Comparison of ENCODE assay signal across 9 cellular contexts in the genomic region with DNA sequence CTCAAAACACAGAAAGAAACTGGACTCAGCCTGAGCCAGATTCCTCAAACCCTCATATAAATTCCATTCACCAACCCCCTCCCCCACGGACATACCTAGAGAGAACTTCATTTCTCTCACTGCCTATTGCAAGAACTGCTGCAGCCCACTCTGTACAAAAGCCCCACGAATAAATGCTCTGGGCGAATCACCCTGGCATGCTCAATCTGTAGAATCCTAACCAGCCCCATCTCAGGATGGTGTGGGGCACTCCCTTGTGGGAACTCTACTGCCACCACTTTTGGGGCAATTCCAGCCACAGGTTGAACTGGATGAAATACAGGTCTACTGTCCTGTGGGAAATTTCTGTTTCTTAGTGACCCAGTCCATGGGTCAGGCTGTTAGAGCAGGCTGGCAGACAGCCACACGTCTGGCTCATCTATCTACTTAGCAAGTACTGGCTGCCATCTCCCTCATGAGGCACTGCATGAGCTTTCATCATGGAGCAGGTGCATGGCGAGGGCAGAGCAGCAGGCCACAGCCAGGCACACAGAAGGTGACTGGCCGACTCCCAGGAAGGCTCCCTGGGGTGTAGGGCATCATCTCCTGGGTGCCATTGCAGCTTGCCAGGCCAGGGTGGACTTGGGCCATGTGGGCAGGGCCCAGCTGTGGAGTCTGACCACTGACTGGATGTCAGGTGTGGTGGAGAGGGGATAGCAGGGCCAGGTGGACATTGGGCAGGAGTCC.
DNase-seq lines count a peak whose midpoint lies in the region; ATAC-seq lines count a peak whose summit lies in the region.
"Had no signal": no experiment of that assay in that cellular context is flagged by ENCODE, and none has a peak within 500 bp of the region (broad histone marks: within the 10 kb centered on the region; RNA-seq: fewer than 3 reads in every experiment).

No MANE protein-coding gene starts in this region.

- peaks cover 25% of the 10 kb centered on the region for H3K4me1 Mint-ChIP-seq in T-helper 2 cell treated with Interferon-gamma antibody and Interleukin-4, amounts not matched to agents 5 μg/mL and 100 μg/mL, for 36 hours (ENCODE audit: low read depth)
- peaks cover 78% of the 10 kb centered on the region for H3K4me1 Mint-ChIP-seq in dendritic cell treated with granulocyte-macrophage colony-stimulating factor and Interleukin-4, amounts not matched to agents 40 ng/mL and 50 ng/mL, for 4 days (ENCODE audit: low read depth)

- peaks cover 8% of the 10 kb centered on the region for H3K4me1 ChIP-seq in rectal smooth muscle tissue (ENCODE audit: control insufficient read depth, insufficient read depth, low read length)

- intact Hi-C loops in dendritic cell treated with granulocyte-macrophage colony-stimulating factor and Interleukin-4, amounts not matched to agents 40 ng/mL and 50 ng/mL, for 4 days (cut with micrococcal nuclease) = loop anchor here (10.0 kb wide), 2 partner anchors 300 to 380 kb away; partner anchors contain the start of genes RNF187 and TRIM11

- H3K27me3 ChIP-seq in rectal smooth muscle tissue (ENCODE audit: control insufficient read depth, insufficient read depth, low read length) = no peaks in the 10 kb centered on the region

- H3K27me3 Mint-ChIP-seq in T-helper 2 cell treated with Interferon-gamma antibody and Interleukin-4, amounts not matched to agents 5 μg/mL and 100 μg/mL, for 36 hours (ENCODE audit: low read depth) = no peaks in the 10 kb centered on the region
- no peaks in the 10 kb centered on the region for H3K27me3 Mint-ChIP-seq in dendritic cell treated with granulocyte-macrophage colony-stimulating factor and Interleukin-4, amounts not matched to agents 40 ng/mL and 50 ng/mL, for 4 days

- no peak overlapping the region for H3K4me3 ChIP-seq in rectal smooth muscle tissue (ENCODE audit: low read length)

- no peak for DNase-seq in T-helper 2 cell treated with Interferon-gamma antibody and Interleukin-4, amounts not matched to agents 5 μg/mL and 100 μg/mL, for 36 hours (ENCODE audit: low spot score)
- DNase-seq in T-helper 2 cell (no peak), NCI-H2196 treated with DMSO at 0.1 percent for 48 hours (lab: John Stamatoyannopoulos, UW; ENCODE audit: unreplicated experiment) (peak; percentile 81), NCI-H2029 (lab: John Stamatoyannopoulos, UW) (no peak), nucleus accumbens (lab: John Stamatoyannopoulos, UW) (no peak)
- DNase-seq: NCI-H2029 treated with DMSO at 0.1 percent for 48 hours had no signal

- no peak for ATAC-seq in GM18517 (IDR thresholded peaks at IDR 0.05; ENCODE audit: unreplicated experiment)

- H3K4me3 Mint-ChIP-seq in T-helper 2 cell treated with Interferon-gamma antibody and Interleukin-4, amounts not matched to agents 5 μg/mL and 100 μg/mL, for 36 hours = peak overlapping the region; percentile 92
- peak overlapping the region; percentile 39 for H3K4me3 Mint-ChIP-seq in dendritic cell treated with granulocyte-macrophage colony-stimulating factor and Interleukin-4, amounts not matched to agents 40 ng/mL and 50 ng/mL, for 4 days

- H3K27ac Mint-ChIP-seq in T-helper 2 cell treated with Interferon-gamma antibody and Interleukin-4, amounts not matched to agents 5 μg/mL and 100 μg/mL, for 36 hours = peak overlapping the region; percentile 96
- H3K27ac Mint-ChIP-seq in dendritic cell treated with granulocyte-macrophage colony-stimulating factor and Interleukin-4, amounts not matched to agents 40 ng/mL and 50 ng/mL, for 4 days = peak overlapping the region; percentile 89

- H3K36me3 Mint-ChIP-seq in T-helper 2 cell treated with Interferon-gamma antibody and Interleukin-4, amounts not matched to agents 5 μg/mL and 100 μg/mL, for 36 hours (ENCODE audit: low read depth) = peaks cover 15% of the 10 kb centered on the region
- peaks cover 59% of the 10 kb centered on the region for H3K36me3 Mint-ChIP-seq in dendritic cell treated with granulocyte-macrophage colony-stimulating factor and Interleukin-4, amounts not matched to agents 40 ng/mL and 50 ng/mL, for 4 days (ENCODE audit: low read depth)

- peaks cover 12% of the 10 kb centered on the region for H3K36me3 ChIP-seq in rectal smooth muscle tissue (ENCODE audit: control insufficient read depth, insufficient read depth, low read length)

- peak overlapping the region; percentile 19 for H3K27ac ChIP-seq in rectal smooth muscle tissue (ENCODE audit: low read depth, low read length)

- H3K9me3 Mint-ChIP-seq in T-helper 2 cell treated with Interferon-gamma antibody and Interleukin-4, amounts not matched to agents 5 μg/mL and 100 μg/mL, for 36 hours = no peaks in the 10 kb centered on the region
- H3K9me3 Mint-ChIP-seq in dendritic cell treated with granulocyte-macrophage colony-stimulating factor and Interleukin-4, amounts not matched to agents 40 ng/mL and 50 ng/mL, for 4 days = no peaks in the 10 kb centered on the region

- no peak overlapping the region for H3K9ac ChIP-seq in rectal smooth muscle tissue (ENCODE audit: low read length)
